Comparison of ENCODE assay signal across 8 cellular contexts in the genomic region with DNA sequence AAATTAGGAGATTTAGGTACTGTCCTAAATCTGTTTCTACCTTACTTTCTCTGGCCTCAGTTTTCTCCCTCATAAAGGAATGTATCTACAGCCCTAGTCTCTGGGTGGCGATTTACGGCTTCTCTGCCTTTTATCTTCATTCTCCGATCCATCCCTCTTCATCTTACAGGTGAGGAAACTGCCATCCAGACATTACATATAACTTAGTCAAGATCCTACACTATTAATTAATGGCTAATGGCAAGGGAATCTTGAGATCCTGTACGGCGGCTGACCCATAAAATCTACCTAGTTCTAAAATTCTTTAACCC. TPM values are rescaled to one million over a fixed set of nuclear protein-coding genes. Genes with fewer than 3 reads are reported as not detected.
DNase-seq lines count a peak whose midpoint lies in the region; ATAC-seq, FAIRE-seq and TF ChIP-seq lines count a peak whose summit lies in the region.

No MANE protein-coding gene starts in this region.

- TF ChIP-seq CTCF in CD14-positive monocyte (IDR thresholded peaks at IDR 0.05) = no peak
- TF ChIP-seq CTCF in HL-60 (IDR thresholded peaks at IDR 0.05; ENCODE audit: insufficient read depth, low read length) = no peak
- no peak for TF ChIP-seq CTCF in chondrocyte (IDR thresholded peaks at IDR 0.05)

- H3K27ac ChIP-seq in HL-60 (replicated peaks) = peak overlapping the region; percentile 75

- intact Hi-C loops in CD14-positive monocyte (cut with micrococcal nuclease) = no loop called here

- no peak for TF ChIP-seq POLR2A in GM12892 (IDR thresholded peaks at IDR 0.05; ENCODE audit: low read depth, low read length)

- ATAC-seq in natural killer cell treated with Interleukin-12 subunit alpha and Interleukin-12 subunit beta and Interleukin-15 and Interleukin-18, amount 100 ng/mL, for 72 hours = no peak
- no peak for ATAC-seq in GM18873 (IDR thresholded peaks at IDR 0.05; ENCODE audit: low FRiP score, unreplicated experiment)

- DNase-seq in CD14-positive monocyte (ENCODE audit: low spot score) = no peak
- no peak for DNase-seq in HL-60 (ENCODE audit: low read depth in 1 of 2, low spot score in 1 of 2)
- no peak for DNase-seq in chondrocyte (ENCODE audit: low spot score)
- DNase-seq in natural killer cell treated with Interleukin-12 subunit alpha and Interleukin-12 subunit beta and Interleukin-15 and Interleukin-18, amount 100 ng/mL, for 72 hours (ENCODE audit: low spot score) = no peak
- no peak for DNase-seq in DMS53 (lab: John Stamatoyannopoulos, UW)
- no peak for DNase-seq in GM12892 (ENCODE audit: insufficient read length)
- no peak for DNase-seq in SW480 (ENCODE audit: low spot score)

- peak overlapping the region; percentile 96 to 98 (median 97) for H3K27ac Mint-ChIP-seq in CD14-positive monocyte
- peak overlapping the region; percentile 98 for H3K27ac Mint-ChIP-seq in chondrocyte (ENCODE audit: unreplicated experiment)
- H3K27ac Mint-ChIP-seq in natural killer cell treated with Interleukin-12 subunit alpha and Interleukin-12 subunit beta and Interleukin-15 and Interleukin-18, amount 100 ng/mL, for 72 hours = peak overlapping the region; percentile 98 to 100

- H3K27me3 Mint-ChIP-seq in CD14-positive monocyte (ENCODE audit: low read depth in 3 of 3) (peaks cover 0 to 5% (median 0%) of the 10 kb centered on the region in 3 donors), chondrocyte (ENCODE audit: low read depth) (no peaks in the 10 kb centered on the region)
- peaks cover 0 to 4% of the 10 kb centered on the region in 2 donors for H3K27me3 Mint-ChIP-seq in natural killer cell treated with Interleukin-12 subunit alpha and Interleukin-12 subunit beta and Interleukin-15 and Interleukin-18, amount 100 ng/mL, for 72 hours

- FAIRE-seq in GM12892 (lab: Jason Lieb, UNC) = no peak

- H3K36me3 Mint-ChIP-seq in CD14-positive monocyte (peaks cover 10 to 21% of the 10 kb centered on the region in 2 donors), chondrocyte (ENCODE audit: low read depth) (peaks cover 3% of the 10 kb centered on the region)
- no peaks in the 10 kb centered on the region for H3K36me3 Mint-ChIP-seq in natural killer cell treated with Interleukin-12 subunit alpha and Interleukin-12 subunit beta and Interleukin-15 and Interleukin-18, amount 100 ng/mL, for 72 hours

- H3K9me3 Mint-ChIP-seq in CD14-positive monocyte = peaks cover 0 to 3% (median 0%) of the 10 kb centered on the region in 7 donors
- H3K9me3 Mint-ChIP-seq in chondrocyte (ENCODE audit: low read depth) = no peaks in the 10 kb centered on the region
- no peaks in the 10 kb centered on the region for H3K9me3 Mint-ChIP-seq in natural killer cell treated with Interleukin-12 subunit alpha and Interleukin-12 subunit beta and Interleukin-15 and Interleukin-18, amount 100 ng/mL, for 72 hours

- peak overlapping the region; percentile 100 for H3K4me3 ChIP-seq in HL-60 (replicated peaks; ENCODE audit: insufficient read depth, low read length)

- peak overlapping the region; percentile 88 to 93 for H3K4me3 Mint-ChIP-seq in CD14-positive monocyte
- H3K4me3 Mint-ChIP-seq in chondrocyte (ENCODE audit: unreplicated experiment) = peak overlapping the region; percentile 87
- peak overlapping the region; percentile 91 for H3K4me3 Mint-ChIP-seq in natural killer cell treated with Interleukin-12 subunit alpha and Interleukin-12 subunit beta and Interleukin-15 and Interleukin-18, amount 100 ng/mL, for 72 hours

- H3K4me1 Mint-ChIP-seq in CD14-positive monocyte = peaks cover 22% of the 10 kb centered on the region
- H3K4me1 Mint-ChIP-seq in chondrocyte (ENCODE audit: low read depth) = peaks cover 26% of the 10 kb centered on the region
- H3K4me1 Mint-ChIP-seq in natural killer cell treated with Interleukin-12 subunit alpha and Interleukin-12 subunit beta and Interleukin-15 and Interleukin-18, amount 100 ng/mL, for 72 hours (ENCODE audit: low read depth in 2 of 2) = peaks cover 10% of the 10 kb centered on the region in 2 donors

- H3K27me3 ChIP-seq in HL-60 (ENCODE audit: insufficient read depth, poor library complexity, severe bottlenecking) = no peaks in the 10 kb centered on the region

RNA-seq across cellular contexts. Expression of gene YIPF4, which starts 0.4 kb away (rescaled TPM):
- 10 to 100 TPM; 20.0 to 25.7 TPM for polyA plus RNA-seq in CD14-positive monocyte
- total RNA-seq in chondrocyte = 49.4 to 59.4 TPM (median 56.5 TPM) in 3 replicates
- total RNA-seq in natural killer cell treated with Interleukin-12 subunit alpha and Interleukin-12 subunit beta and Interleukin-15 and Interleukin-18, amount 100 ng/mL, for 72 hours = 10 to 100 TPM; 21.0 to 36.8 TPM
- polyA plus RNA-seq in GM12892 (2012; ENCODE audit: missing spikeins) = 22.3 TPM

RNA-seq across cellular contexts. Expression of gene NLRC4, which starts 12.6 kb away (rescaled TPM):
- polyA plus RNA-seq in CD14-positive monocyte = 10 to 100 TPM; 27.3 to 38.3 TPM
- total RNA-seq in chondrocyte = not detected in 3 replicates
- not detected for total RNA-seq in natural killer cell treated with Interleukin-12 subunit alpha and Interleukin-12 subunit beta and Interleukin-15 and Interleukin-18, amount 100 ng/mL, for 72 hours
- 0.61 TPM for polyA plus RNA-seq in GM12892 (2012; ENCODE audit: missing spikeins)
